In the genomic region with DNA sequence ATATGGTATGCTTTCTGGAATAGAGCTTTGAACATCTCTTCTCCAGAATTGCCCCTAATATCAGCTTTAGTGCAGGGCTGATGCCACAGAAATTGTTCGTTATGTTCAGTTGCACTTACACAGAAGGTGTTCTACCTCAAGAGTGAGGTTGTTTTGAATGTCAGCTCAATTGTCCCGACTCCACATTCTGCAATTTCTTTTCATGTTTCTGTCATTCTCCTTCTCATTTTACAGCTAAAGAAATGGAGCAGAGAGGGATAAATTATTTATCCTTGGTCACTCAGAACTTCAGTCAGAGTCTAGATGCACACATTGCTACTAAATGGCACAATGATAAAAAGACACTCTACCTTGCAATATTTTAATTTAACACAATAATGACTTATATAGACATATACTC, we compare ENCODE assay signal across 19 cellular contexts.
DNase-seq lines count a peak whose midpoint lies in the region; FAIRE-seq and TF ChIP-seq lines count a peak whose summit lies in the region.
"Had no signal": no experiment of that assay in that cellular context is flagged by ENCODE, and none has a peak within 500 bp of the region (broad histone marks: within the 10 kb centered on the region; RNA-seq: fewer than 3 reads in every experiment).

No MANE protein-coding gene starts in this region.

- H4K20me1 ChIP-seq in H9 (ENCODE audit: control insufficient read depth, insufficient read depth, insufficient read length): no peaks in the 10 kb centered on the region
- H4K20me1 ChIP-seq in OCI-LY7 (ENCODE audit: insufficient read depth, low read length): no peaks in the 10 kb centered on the region
- H4K20me1 ChIP-seq in endothelial cell of umbilical vein (replicated peaks; ENCODE audit: control insufficient read depth, extremely low read depth, insufficient read depth, low read length): no peaks in the 10 kb centered on the region
- H4K20me1 ChIP-seq: BLaER1 treated with 17β-estradiol and CSF1 and Interleukin-3, amounts not matched to agents 10 nM and 100 nM had no signal

- H3K79me1 ChIP-seq in H9 (ENCODE audit: insufficient read depth, low read depth, low read length, poor library complexity, severe bottlenecking): no peaks in the 10 kb centered on the region

- no peak overlapping the region for H3K56ac ChIP-seq in H9 (ENCODE audit: insufficient read length, low read depth, low read length)

- H3K9me3 Mint-ChIP-seq in H9: peaks cover 7 to 8% of the 10 kb centered on the region in 2 experiments; a peak in 4 of 5 replicates

- H2BK15ac ChIP-seq in H9 (ENCODE audit: low read depth, low read length): no peak overlapping the region

- H3K27me3 Mint-ChIP-seq in H9 (ENCODE audit: low read depth): no peaks in the 10 kb centered on the region
- H3K27me3 Mint-ChIP-seq: B cell; CD4-positive, CD25-positive, alpha-beta regulatory T cell; CD8-positive, alpha-beta memory T cell had no signal

- no peak overlapping the region for H2BK12ac ChIP-seq in H9 (ENCODE audit: insufficient read length, low read depth, low read length)

- no peaks in the 10 kb centered on the region for H3K36me3 ChIP-seq in OCI-LY7 (ENCODE audit: insufficient read depth, low read length)
- H3K36me3 ChIP-seq in endothelial cell of umbilical vein (ENCODE audit: control insufficient read depth in 2 of 2, extremely low read depth in 1 of 2, insufficient read depth in 2 of 2, low read length in 2 of 2): no peaks in the 10 kb centered on the region
- no peaks in the 10 kb centered on the region for H3K36me3 ChIP-seq in brain microvascular endothelial cell (replicated peaks)
- H3K36me3 ChIP-seq: BLaER1 treated with 17β-estradiol and CSF1 and Interleukin-3, amounts not matched to agents 10 nM and 100 nM had no signal

- H2AFZ ChIP-seq in H9 (ENCODE audit: low read length): no peak overlapping the region
- H2AFZ ChIP-seq in OCI-LY7 (ENCODE audit: low read length): peak overlapping the region; percentile 0; the same call in 1 of the 2 replicates
- H2AFZ ChIP-seq in endothelial cell of umbilical vein (ENCODE audit: low read depth, low read length): no peak overlapping the region

- CTCF ChIA-PET in OCI-LY7 (lab: Charles Lee; ENCODE audit: unreplicated experiment) (no interaction called here), endothelial cell of umbilical vein (lab: Charles Lee) (interaction anchor here (1.0 to 2.8 kb wide), 6 partner anchors 25 to 130 kb away, joined by 4 to 11 read pairs (median 6); no protein-coding TSS in a partner anchor)

- no peak overlapping the region for H2BK5ac ChIP-seq in H9 (ENCODE audit: insufficient read length, low read length)

- no peak overlapping the region for H3T11ph ChIP-seq in H9 (ENCODE audit: low read length)

- no peaks in the 10 kb centered on the region for H3K23me2 ChIP-seq in H9 (ENCODE audit: insufficient read length, low read depth, low read length, poor library complexity, severe bottlenecking)

- H3K4ac ChIP-seq in H9 (ENCODE audit: low read depth, low read length): no peak overlapping the region

- no peak overlapping the region for H3K4me3 ChIP-seq in OCI-LY7 (ENCODE audit: low read depth, low read length, poor library complexity, severe bottlenecking)
- no peak overlapping the region for H3K4me3 ChIP-seq in endothelial cell of umbilical vein (replicated peaks in 1 of 3; ENCODE audit: insufficient read depth in 1 of 3, low read depth in 1 of 3, low read length in 3 of 3)
- H3K4me3 ChIP-seq in brain microvascular endothelial cell (ENCODE audit: low read depth, low read length): no peak overlapping the region
- H3K4me3 ChIP-seq: BLaER1 treated with 17β-estradiol and CSF1 and Interleukin-3, amounts not matched to agents 10 nM and 100 nM; GM12878; GM23248 had no signal

- no peak for TF ChIP-seq CTCF in H9 (conservative IDR thresholded peaks at IDR 0.05)
- no peak for TF ChIP-seq CTCF in OCI-LY7 (conservative IDR thresholded peaks at IDR 0.05; ENCODE audit: low read length)
- no peak for TF ChIP-seq CTCF in endothelial cell of umbilical vein (IDR thresholded peaks at IDR 0.05; ENCODE audit: extremely low read depth in 1 of 2, insufficient read depth in 1 of 2, low read depth in 1 of 2, low read length in 2 of 2)
- TF ChIP-seq CTCF in brain microvascular endothelial cell (IDR thresholded peaks at IDR 0.05; ENCODE audit: low read depth, low read length, missing control alignments): no peak

- H3K79me2 ChIP-seq in H9 (ENCODE audit: insufficient read depth, low read length) (no peaks in the 10 kb centered on the region), OCI-LY7 (ENCODE audit: insufficient read depth, low read depth, low read length) (no peaks in the 10 kb centered on the region), endothelial cell of umbilical vein (ENCODE audit: control insufficient read depth, insufficient read depth, low read length) (no peaks in the 10 kb centered on the region)

- no peaks in the 10 kb centered on the region; the same call in 1 of the 2 replicates for H3K4me1 ChIP-seq in H9 (ENCODE audit: insufficient read depth, low read length)
- H3K4me1 ChIP-seq in OCI-LY7 (ENCODE audit: insufficient read depth, low read length, poor library complexity, severe bottlenecking): peaks cover 14% of the 10 kb centered on the region
- peaks cover 48% of the 10 kb centered on the region for H3K4me1 ChIP-seq in endothelial cell of umbilical vein (ENCODE audit: control insufficient read depth, extremely low read depth, insufficient read depth, low read length)
- H3K4me1 ChIP-seq: BLaER1 treated with 17β-estradiol and CSF1 and Interleukin-3, amounts not matched to agents 10 nM and 100 nM had no signal

- H3K36me3 Mint-ChIP-seq in H9 (ENCODE audit: insufficient read depth in 1 of 3, low read depth in 3 of 3): peaks cover 0 to 16% (median 5%) of the 10 kb centered on the region in 3 experiments; a peak in 5 of 7 replicates
- H3K36me3 Mint-ChIP-seq: CD4-positive, CD25-positive, alpha-beta regulatory T cell; CD8-positive, alpha-beta memory T cell had no signal

- dilution Hi-C loops in endothelial cell of umbilical vein (cut with MboI; ENCODE audit: extremely low pct_ligation_motif_present, low sequenced_read_pairs): no loop called here

- no peak overlapping the region for H3K27ac Mint-ChIP-seq in H9
- H3K27ac Mint-ChIP-seq: B cell; CD4-positive, CD25-positive, alpha-beta regulatory T cell; CD8-positive, alpha-beta memory T cell had no signal

- no CpG with 5 or more reads among the region's 2 CpGs for WGBS in H9 (ENCODE audit: extremely low coverage, insufficient read length, low lambda C conversion rate)

- POLR2A ChIA-PET in OCI-LY7 (lab: Charles Lee): interaction anchor here (0.5 kb wide), 2 partner anchors 128 to 732 kb away, joined by 3 read pairs; no protein-coding TSS in a partner anchor
- POLR2A ChIA-PET in endothelial cell of umbilical vein (lab: Charles Lee): interaction anchor here (0.8 to 8.1 kb wide), 4 partner anchors 28 to 139 kb away, joined by 3 to 135 read pairs (median 4); partner anchors contain the start of gene CCN2

- no peak overlapping the region for H4K91ac ChIP-seq in H9 (ENCODE audit: insufficient read length, low read depth, low read length)

- H4K5ac ChIP-seq in H9 (ENCODE audit: insufficient read length, low read depth, low read length): no peak overlapping the region

- H3K27me3 ChIP-seq in H9 (ENCODE audit: insufficient read depth, low read length) (no peaks in the 10 kb centered on the region), endothelial cell of umbilical vein (ENCODE audit: control insufficient read depth in 2 of 2, insufficient read depth in 2 of 2, low read length in 2 of 2) (no peaks in the 10 kb centered on the region), brain microvascular endothelial cell (replicated peaks) (no peaks in the 10 kb centered on the region)
- H3K27me3 ChIP-seq: BLaER1 treated with 17β-estradiol and CSF1 and Interleukin-3, amounts not matched to agents 10 nM and 100 nM had no signal

- H2AK5ac ChIP-seq in H9 (ENCODE audit: insufficient read length, low read length): no peak overlapping the region

- no peak overlapping the region for H4K8ac ChIP-seq in H9 (replicated peaks; ENCODE audit: insufficient read length, low read depth, low read length)

- H3K4me2 ChIP-seq in H9 (ENCODE audit: insufficient read depth, insufficient read length, low read length) (no peak overlapping the region), OCI-LY7 (ENCODE audit: low read length) (no peak overlapping the region), endothelial cell of umbilical vein (ENCODE audit: insufficient read depth, low read length) (no peak overlapping the region)
- H3K4me2 ChIP-seq: BLaER1 treated with 17β-estradiol and CSF1 and Interleukin-3, amounts not matched to agents 10 nM and 100 nM had no signal

- in situ Hi-C loops in brain microvascular endothelial cell (cut with HindIII; ENCODE audit: low pct_ligation_motif_present, low sequenced_read_pairs): no loop called here

- H3K18ac ChIP-seq in H9 (ENCODE audit: insufficient read length, low read depth, low read length): no peak overlapping the region

- DNase-seq in H9 (no peak), OCI-LY7 (ENCODE audit: low spot score) (no peak), endothelial cell of umbilical vein (ENCODE audit: low read depth, low spot score) (no peak), retina (peak; percentile 10), brain microvascular endothelial cell (no peak), NCI-H128 (lab: John Stamatoyannopoulos, UW; ENCODE audit: unreplicated experiment) (no peak)
- no peak for DNase-seq in activated CD4-positive, CD25-positive, alpha-beta regulatory T cell treated with anti-CD3 and anti-CD28 coated beads, Interleukin-2, amount 50 U/mL, for 72 hours
- DNase-seq: CD4-positive, CD25-positive, alpha-beta regulatory T cell; CD8-positive, alpha-beta memory T cell; COR-L47; DMS 273 treated with DMSO at 0.1 percent for 48 hours; DMS53; DND-41; GM23248; HCEC 1CT had no signal

- no peaks in the 10 kb centered on the region for H3K9me3 ChIP-seq in H9 (ENCODE audit: control insufficient read depth, low read depth, low read length)
- 0 out of 2 replicates have a peak, but pooled peaks cover 4% of the 10 kb centered on the region for H3K9me3 ChIP-seq in OCI-LY7 (ENCODE audit: low read length)
- no peaks in the 10 kb centered on the region for H3K9me3 ChIP-seq in endothelial cell of umbilical vein (replicated peaks; ENCODE audit: control insufficient read depth, insufficient read depth, low read length)

- H3K9ac ChIP-seq in H9 (ENCODE audit: extremely low read depth, insufficient read length, low read length): peak overlapping the region; percentile 23
- no peak overlapping the region for H3K9ac ChIP-seq in endothelial cell of umbilical vein (replicated peaks; ENCODE audit: extremely low read depth, insufficient read depth, low read length)
- H3K9ac ChIP-seq: BLaER1 treated with 17β-estradiol and CSF1 and Interleukin-3, amounts not matched to agents 10 nM and 100 nM; GM23248 had no signal

- intact Hi-C loops in OCI-LY7 (cut with micrococcal nuclease; ENCODE audit: unreplicated experiment) (no loop called here), endothelial cell of umbilical vein (cut with micrococcal nuclease) (no loop called here)

- H3K27ac ChIP-seq in H9 (ENCODE audit: insufficient read length, low read depth, low read length): no peak overlapping the region
- H3K27ac ChIP-seq in OCI-LY7 (ENCODE audit: low read depth, low read length, poor library complexity, severe bottlenecking): no peak overlapping the region
- H3K27ac ChIP-seq in endothelial cell of umbilical vein (ENCODE audit: insufficient read depth, low read depth, low read length): peak overlapping the region; percentile 99
- H3K27ac ChIP-seq in brain microvascular endothelial cell: no peak overlapping the region
- H3K27ac ChIP-seq: BLaER1 treated with 17β-estradiol and CSF1 and Interleukin-3, amounts not matched to agents 10 nM and 100 nM; GM23248 had no signal

- no peak overlapping the region for H3K4me3 Mint-ChIP-seq in H9
- H3K4me3 Mint-ChIP-seq: B cell; CD4-positive, CD25-positive, alpha-beta regulatory T cell; CD8-positive, alpha-beta memory T cell had no signal

- H3K9me2 ChIP-seq in OCI-LY7 (ENCODE audit: insufficient read depth, low read length): no peaks in the 10 kb centered on the region

- H3K23ac ChIP-seq in H9 (ENCODE audit: insufficient read length, low read depth, low read length): no peak overlapping the region

- H3K4me1 Mint-ChIP-seq in H9: peaks cover 20 to 33% of the 10 kb centered on the region in 2 experiments
- H3K4me1 Mint-ChIP-seq: CD4-positive, CD25-positive, alpha-beta regulatory T cell; CD8-positive, alpha-beta memory T cell had no signal

- H2BK120ac ChIP-seq in H9 (ENCODE audit: low read depth, low read length, poor library complexity, severe bottlenecking): no peak overlapping the region

- no peak overlapping the region for H3K14ac ChIP-seq in H9 (ENCODE audit: insufficient read depth, low read length)

- H3K9me1 ChIP-seq in endothelial cell of umbilical vein (replicated peaks; ENCODE audit: control insufficient read depth, extremely low read depth, insufficient read depth, low read length): no peaks in the 10 kb centered on the region

- BruUV-seq in OCI-LY7 (replicated peaks; lab: Mats Ljungman, UMichigan) (no TSS peak), endothelial cell of umbilical vein (replicated peaks; lab: Mats Ljungman, UMichigan) (no TSS peak)

- H2BK20ac ChIP-seq in H9 (ENCODE audit: low read depth, low read length, poor library complexity, severe bottlenecking): no peak overlapping the region

- no peak for TF ChIP-seq POLR2A in endothelial cell of umbilical vein (IDR thresholded peaks at IDR 0.05; ENCODE audit: low read depth, low read length)

- FAIRE-seq in endothelial cell of umbilical vein (lab: Jason Lieb, UNC): no peak
- FAIRE-seq: GM12878, GM19239 had no signal
